17 cellular contexts compared by ENCODE assay signal in genomic region chr2:8282858-8283252, GRCh38.
DNase-seq lines count a peak whose midpoint lies in the region; ATAC-seq and TF ChIP-seq lines count a peak whose summit lies in the region.
"Had no signal": no experiment of that assay in that cellular context is flagged by ENCODE, and none has a peak within 500 bp of the region (broad histone marks: within the 10 kb centered on the region; RNA-seq: fewer than 3 reads in every experiment).

No MANE protein-coding gene starts in this region.

- H3K27ac Mint-ChIP-seq in activated CD4-positive, alpha-beta memory T cell treated with anti-CD3 and anti-CD28 coated beads, Interleukin-2, amount 10 ng/mL, durations not matched to agents 7 days and 5 days = peak overlapping the region; percentile 88
- H3K27ac Mint-ChIP-seq in activated CD4-positive, alpha-beta memory T cell treated with anti-CD3 and anti-CD28 coated beads for 36 hours = no peak overlapping the region
- H3K27ac Mint-ChIP-seq in CD8-positive, alpha-beta memory T cell = peak overlapping the region; percentile 66 to 95 (median 86)
- H3K27ac Mint-ChIP-seq in natural killer cell treated with Interleukin-12 subunit alpha and Interleukin-12 subunit beta and Interleukin-15 and Interleukin-18, amount 100 ng/mL, for 72 hours = peak overlapping the region; percentile 92
- H3K27ac Mint-ChIP-seq: CD4-positive, alpha-beta T cell had no signal

- no peak overlapping the region for H3K4me3 ChIP-seq in CD8-positive, alpha-beta memory T cell (ENCODE audit: low read length)
- no peak overlapping the region for H3K4me3 ChIP-seq in WERI-Rb-1 (ENCODE audit: low read depth, low read length)
- H3K4me3 ChIP-seq: A549, MG63 had no signal

- peak overlapping the region; percentile 79 for H3K4me3 Mint-ChIP-seq in activated CD4-positive, alpha-beta memory T cell treated with anti-CD3 and anti-CD28 coated beads, Interleukin-2, amount 10 ng/mL, durations not matched to agents 7 days and 5 days
- no peak overlapping the region for H3K4me3 Mint-ChIP-seq in activated CD4-positive, alpha-beta memory T cell treated with anti-CD3 and anti-CD28 coated beads for 36 hours
- peak overlapping the region; percentile 73 to 93 (median 90) for H3K4me3 Mint-ChIP-seq in CD8-positive, alpha-beta memory T cell
- H3K4me3 Mint-ChIP-seq in natural killer cell treated with Interleukin-12 subunit alpha and Interleukin-12 subunit beta and Interleukin-15 and Interleukin-18, amount 100 ng/mL, for 72 hours = peak overlapping the region; percentile 94
- H3K4me3 Mint-ChIP-seq: CD4-positive, alpha-beta T cell had no signal

- no peaks in the 10 kb centered on the region for H3K9me3 ChIP-seq in CD8-positive, alpha-beta memory T cell (ENCODE audit: low read length)
- no peaks in the 10 kb centered on the region for H3K9me3 ChIP-seq in WERI-Rb-1 (ENCODE audit: severe bottlenecking)
- H3K9me3 ChIP-seq: A549, MG63 had no signal

- H3K27me3 Mint-ChIP-seq in activated CD4-positive, alpha-beta memory T cell treated with anti-CD3 and anti-CD28 coated beads, Interleukin-2, amount 10 ng/mL, durations not matched to agents 7 days and 5 days = peaks cover 2% of the 10 kb centered on the region
- H3K27me3 Mint-ChIP-seq in activated CD4-positive, alpha-beta memory T cell treated with anti-CD3 and anti-CD28 coated beads for 36 hours = no peaks in the 10 kb centered on the region
- H3K27me3 Mint-ChIP-seq in CD8-positive, alpha-beta memory T cell = peaks cover 0 to 5% of the 10 kb centered on the region in 2 donors
- no peaks in the 10 kb centered on the region for H3K27me3 Mint-ChIP-seq in natural killer cell treated with Interleukin-12 subunit alpha and Interleukin-12 subunit beta and Interleukin-15 and Interleukin-18, amount 100 ng/mL, for 72 hours
- H3K27me3 Mint-ChIP-seq: CD4-positive, alpha-beta T cell had no signal

- no peak for DNase-seq in activated CD4-positive, alpha-beta memory T cell treated with anti-CD3 and anti-CD28 coated beads, Interleukin-2, amount 10 ng/mL, durations not matched to agents 7 days and 5 days
- DNase-seq in activated CD4-positive, alpha-beta memory T cell treated with anti-CD3 and anti-CD28 coated beads for 36 hours = no peak
- peak in 1 of 5 donors; percentile 22 for DNase-seq in CD8-positive, alpha-beta memory T cell
- DNase-seq in WERI-Rb-1 (peak; percentile 73), SKM-1 treated with dmso at 0.1 percent for 144 hours (lab: John Stamatoyannopoulos, UW; ENCODE audit: unreplicated experiment) (no peak)
- no peak for DNase-seq in natural killer cell treated with Interleukin-12 subunit alpha and Interleukin-12 subunit beta and Interleukin-15 and Interleukin-18, amount 100 ng/mL, for 72 hours (ENCODE audit: low spot score)
- DNase-seq: CD4-positive, alpha-beta T cell; MG63; NCI-H1092 treated with DMSO at 0.1 percent for 48 hours; NCI-H187; NCI-H2171; NCI-H774; RPMI8226 had no signal

- intact Hi-C loops in activated CD4-positive, alpha-beta memory T cell treated with anti-CD3 and anti-CD28 coated beads for 36 hours (cut with micrococcal nuclease) = no loop called here

- TF ChIP-seq CTCF in WERI-Rb-1 (IDR thresholded peaks at IDR 0.05; ENCODE audit: low read depth, low read length) = no peak

- POLR2A ChIA-PET in activated CD4-positive, alpha-beta memory T cell treated with anti-CD3 and anti-CD28 coated beads, Interleukin-2, amount 10 ng/mL, durations not matched to agents 7 days and 5 days (lab: Charles Lee) = interaction anchor here (0.8 to 2.6 kb wide), 11 partner anchors 18 to 557 kb away, joined by 3 to 15 read pairs (median 4); partner anchors contain the start of gene ID2
- POLR2A ChIA-PET in activated CD4-positive, alpha-beta memory T cell treated with anti-CD3 and anti-CD28 coated beads for 36 hours (lab: Charles Lee) = interaction anchor here (0.5 kb wide), 1 partner anchor 332 kb away, joined by 3 read pairs; no protein-coding TSS in a partner anchor
- POLR2A ChIA-PET in CD8-positive, alpha-beta memory T cell (lab: Charles Lee) = interaction anchor here (0.6 kb wide), 1 partner anchor 53 kb away, joined by 9 read pairs; no protein-coding TSS in a partner anchor

- ATAC-seq in natural killer cell treated with Interleukin-12 subunit alpha and Interleukin-12 subunit beta and Interleukin-15 and Interleukin-18, amount 100 ng/mL, for 72 hours = peak; percentile 48 to 60
- ATAC-seq in HG03039 (IDR thresholded peaks at IDR 0.05; ENCODE audit: unreplicated experiment) (no peak), GM18505 (IDR thresholded peaks at IDR 0.05; ENCODE audit: unreplicated experiment) (no peak)
- ATAC-seq: A549 had no signal

- H3K36me3 Mint-ChIP-seq in activated CD4-positive, alpha-beta memory T cell treated with anti-CD3 and anti-CD28 coated beads, Interleukin-2, amount 10 ng/mL, durations not matched to agents 7 days and 5 days (ENCODE audit: low read depth) = peaks cover 3% of the 10 kb centered on the region
- peaks cover 2% of the 10 kb centered on the region for H3K36me3 Mint-ChIP-seq in activated CD4-positive, alpha-beta memory T cell treated with anti-CD3 and anti-CD28 coated beads for 36 hours
- peaks cover 0 to 5% (median 0%) of the 10 kb centered on the region in 3 donors for H3K36me3 Mint-ChIP-seq in CD8-positive, alpha-beta memory T cell
- H3K36me3 Mint-ChIP-seq in natural killer cell treated with Interleukin-12 subunit alpha and Interleukin-12 subunit beta and Interleukin-15 and Interleukin-18, amount 100 ng/mL, for 72 hours = peaks cover 6% of the 10 kb centered on the region

- H3K4me1 Mint-ChIP-seq in activated CD4-positive, alpha-beta memory T cell treated with anti-CD3 and anti-CD28 coated beads, Interleukin-2, amount 10 ng/mL, durations not matched to agents 7 days and 5 days = peaks cover 51% of the 10 kb centered on the region
- H3K4me1 Mint-ChIP-seq in activated CD4-positive, alpha-beta memory T cell treated with anti-CD3 and anti-CD28 coated beads for 36 hours (ENCODE audit: low read depth) = peaks cover 24% of the 10 kb centered on the region
- H3K4me1 Mint-ChIP-seq in CD8-positive, alpha-beta memory T cell = peaks cover 39 to 46% (median 44%) of the 10 kb centered on the region in 3 donors
- peaks cover 61 to 62% of the 10 kb centered on the region in 2 donors for H3K4me1 Mint-ChIP-seq in natural killer cell treated with Interleukin-12 subunit alpha and Interleukin-12 subunit beta and Interleukin-15 and Interleukin-18, amount 100 ng/mL, for 72 hours (ENCODE audit: low read depth in 2 of 2)

- H3K4me1 ChIP-seq in CD8-positive, alpha-beta memory T cell (ENCODE audit: insufficient read depth, low read length) = no peaks in the 10 kb centered on the region
- H3K4me1 ChIP-seq: A549 had no signal

- H3K36me3 ChIP-seq in CD8-positive, alpha-beta memory T cell (ENCODE audit: insufficient read depth, low read length) = no peaks in the 10 kb centered on the region
- no peaks in the 10 kb centered on the region for H3K36me3 ChIP-seq in WERI-Rb-1
- H3K36me3 ChIP-seq: MG63 had no signal

- H3K27me3 ChIP-seq in CD8-positive, alpha-beta memory T cell (ENCODE audit: insufficient read depth, low read length, poor library complexity, severe bottlenecking) = no peaks in the 10 kb centered on the region
- H3K27me3 ChIP-seq in WERI-Rb-1 (ENCODE audit: insufficient read depth, low read depth, severe bottlenecking) = no peaks in the 10 kb centered on the region
- H3K27me3 ChIP-seq: MG63 had no signal

- H3K9me3 Mint-ChIP-seq in activated CD4-positive, alpha-beta memory T cell treated with anti-CD3 and anti-CD28 coated beads, Interleukin-2, amount 10 ng/mL, durations not matched to agents 7 days and 5 days = peaks cover 2% of the 10 kb centered on the region
- no peaks in the 10 kb centered on the region for H3K9me3 Mint-ChIP-seq in activated CD4-positive, alpha-beta memory T cell treated with anti-CD3 and anti-CD28 coated beads for 36 hours
- no peaks in the 10 kb centered on the region for H3K9me3 Mint-ChIP-seq in CD8-positive, alpha-beta memory T cell
- no peaks in the 10 kb centered on the region for H3K9me3 Mint-ChIP-seq in natural killer cell treated with Interleukin-12 subunit alpha and Interleukin-12 subunit beta and Interleukin-15 and Interleukin-18, amount 100 ng/mL, for 72 hours
- H3K9me3 Mint-ChIP-seq: CD4-positive, alpha-beta T cell had no signal

- H3K27ac ChIP-seq in CD8-positive, alpha-beta memory T cell (ENCODE audit: low read depth, low read length) = no peak overlapping the region
- H3K27ac ChIP-seq in WERI-Rb-1 = no peak overlapping the region
- H3K27ac ChIP-seq: A549, KMS-11 had no signal

- no peak for TF ChIP-seq POLR2A in GM18505 (IDR thresholded peaks at IDR 0.05; ENCODE audit: borderline replicate concordance, extremely low read depth, insufficient read depth, insufficient read length)

- CTCF ChIA-PET in activated CD4-positive, alpha-beta memory T cell treated with anti-CD3 and anti-CD28 coated beads, Interleukin-2, amount 10 ng/mL, durations not matched to agents 7 days and 5 days (lab: Charles Lee) = interaction anchor here (1.0 to 1.3 kb wide), 2 partner anchors 18 to 262 kb away, joined by 4 to 6 read pairs; no protein-coding TSS in a partner anchor
- CTCF ChIA-PET in activated CD4-positive, alpha-beta memory T cell treated with anti-CD3 and anti-CD28 coated beads for 36 hours (lab: Charles Lee) = no interaction called here
- CTCF ChIA-PET in CD8-positive, alpha-beta memory T cell (lab: Charles Lee) = interaction anchor here (1.6 kb wide), 2 partner anchors 14 to 19 kb away, joined by 3 to 5 read pairs; no protein-coding TSS in a partner anchor

Comparison
In these comparisons a context has a peak if more than half of its experiments do, and no peak if none do; other contexts are left out.
1. ATAC-seq: peak in natural killer cell treated with Interleukin-12 subunit alpha and Interleukin-12 subunit beta and Interleukin-15 and Interleukin-18, amount 100 ng/mL, for 72 hours (2 of 2); none in HG03039 (single experiment) and GM18505 (single experiment).